Comparison of ENCODE assay signal across 36 cellular contexts in the genomic region with DNA sequence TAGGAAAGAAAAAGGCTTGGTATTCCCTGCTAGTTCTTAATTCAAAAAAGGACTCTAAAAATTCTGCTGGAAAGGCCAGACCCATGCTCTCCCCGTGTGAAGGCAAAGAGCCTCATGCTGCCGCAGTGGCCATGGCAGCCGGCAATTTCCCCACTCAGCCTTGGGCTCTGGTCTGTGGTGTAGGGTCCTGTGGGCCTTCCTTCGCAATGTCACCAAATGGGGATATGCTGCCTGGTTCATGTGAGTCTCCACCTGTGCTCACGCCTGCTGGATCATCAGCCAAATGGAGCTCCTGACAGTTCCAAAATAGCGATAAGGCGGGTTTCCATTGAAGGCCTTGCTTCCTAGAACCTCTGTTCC.
"Had no signal": no experiment of that assay in that cellular context is flagged by ENCODE, and none has a peak within 500 bp of the region (broad histone marks: within the 10 kb centered on the region; RNA-seq: fewer than 3 reads in every experiment).

No MANE protein-coding gene starts in this region.

- H3K4me1 ChIP-seq: adrenal gland, body of pancreas, Peyer's patch had no signal

- H3K36me3 ChIP-seq: adrenal gland, MG63, Peyer's patch had no signal

- H3K27ac ChIP-seq: adrenal gland, body of pancreas, Peyer's patch, VCaP had no signal

- FAIRE-seq: astrocyte, bronchial epithelial cell had no signal

- H3K27me3 ChIP-seq: adrenal gland, body of pancreas, MG63, Peyer's patch had no signal

- ATAC-seq: activated naive CD4-positive, alpha-beta T cell treated with anti-CD3 and anti-CD28 coated beads, Interleukin-2, amount 50 U/mL, for 72 hours; activated T-cell treated with anti-CD3 and anti-CD28 coated beads, Interleukin-2, amount 50 U/mL, for 4 hours; body of pancreas had no signal

- H3K9me3 ChIP-seq: adrenal gland, body of pancreas, MG63, Peyer's patch had no signal

- DNase-seq: activated B cell treated with CpG ODN at 0.5 μM for 24 hours; activated CD4-positive, alpha-beta memory T cell treated with anti-CD3 and anti-CD28 coated beads for 36 hours; activated CD4-positive, alpha-beta T cell treated with anti-CD3 and anti-CD28 coated beads for 4 hours; activated CD4-positive, alpha-beta T cell treated with anti-CD3 and anti-CD28 coated beads, Interleukin-2, amount 50 U/mL, for 1 hour; activated CD4-positive, CD25-positive, alpha-beta regulatory T cell treated with anti-CD3 and anti-CD28 coated beads, Interleukin-2, amount 50 U/mL, for 72 hours; activated CD8-positive, alpha-beta memory T cell treated with anti-CD3 and anti-CD28 coated beads, Interleukin-2, amount 50 U/mL, for 4 hours; activated gamma-delta T cell treated with Interleukin-2 at 50 U/mL for 16 hours; activated naive CD4-positive, alpha-beta T cell treated with anti-CD3 and anti-CD28 coated beads for 36 hours; activated T-cell treated with anti-CD3 and anti-CD28 coated beads for 4 hours; activated T-cell treated with anti-CD3 and anti-CD28 coated beads, Interleukin-2, amount 50 U/mL, for 4 hours; adrenal gland; caudate nucleus; cerebellar nuclear complex; KG1; MG63; NCI-H1092; NCI-H1417; NCI-H187; NCI-H2029 treated with DMSO at 0.1 percent for 48 hours; NCI-H2107; NCI-H2171; NCI-H510A; NCI-H526; NCI-H748 treated with DMSO at 0.1 percent for 48 hours; Peyer's patch; RPMI8226; SHP77 treated with DMSO at 0.1 percent for 48 hours; SW 1271; T-helper 1 cell; T-helper 2 cell; T-helper 9 cell had no signal

- H3K4me3 ChIP-seq: adrenal gland, body of pancreas, MG63, Peyer's patch had no signal
